ENCODE assay signal across 16 cellular contexts in genomic region chrX:829145-829544, GRCh38.
DNase-seq lines count a peak whose midpoint lies in the region; ATAC-seq, FAIRE-seq and TF ChIP-seq lines count a peak whose summit lies in the region.
"Had no signal": no experiment of that assay in that cellular context is flagged by ENCODE, and none has a peak within 500 bp of the region (broad histone marks: within the 10 kb centered on the region; RNA-seq: fewer than 3 reads in every experiment).

No MANE protein-coding gene starts in this region.

- peaks cover 3% of the 10 kb centered on the region for H3K27me3 Mint-ChIP-seq in neural crest cell (ENCODE audit: low read depth)
- H3K27me3 Mint-ChIP-seq: B cell; CD4-positive, alpha-beta T cell had no signal

- BruUV-seq in HepG2 (replicated peaks; lab: Mats Ljungman, UMichigan): no TSS peak
- no TSS peak for BruUV-seq in K562 (replicated peaks; lab: Mats Ljungman, UMichigan)

- no peak overlapping the region for H3K27ac ChIP-seq in HepG2 (ENCODE audit: extremely low read length, insufficient read depth, low read length)
- no peak overlapping the region for H3K27ac ChIP-seq in right lobe of liver
- H3K27ac ChIP-seq in K562 (ENCODE audit: extremely low read depth, low read depth, low read length): no peak overlapping the region
- peak overlapping the region; percentile 57 to 65 for H3K27ac ChIP-seq in tibial artery

- H3K36me3 Mint-ChIP-seq in neural crest cell (ENCODE audit: low read depth): no peaks in the 10 kb centered on the region

- TF ChIP-seq RAD21 in HepG2 (CRISPR knock-in tag; IDR thresholded peaks at IDR 0.05): no peak
- no peak for TF ChIP-seq RAD21 in K562 (CRISPR knock-in tag; conservative IDR thresholded peaks at IDR 0.05 in 1 of 2, IDR thresholded peaks at IDR 0.05 in 1 of 2)

- H3K27me3 ChIP-seq in HepG2 (ENCODE audit: control insufficient read depth in 1 of 2, insufficient read depth in 2 of 2, low read length in 2 of 2) (no peaks in the 10 kb centered on the region), right lobe of liver (no peaks in the 10 kb centered on the region), K562 (ENCODE audit: control insufficient read depth in 2 of 2, insufficient read depth in 2 of 2, low read length in 2 of 2) (no peaks in the 10 kb centered on the region), tibial artery (no peaks in the 10 kb centered on the region)

- H2AFZ ChIP-seq in HepG2 (ENCODE audit: low read length) (no peak overlapping the region), K562 (ENCODE audit: low read depth, low read length) (no peak overlapping the region)

- peaks cover 10% of the 10 kb centered on the region for H3K4me1 Mint-ChIP-seq in neural crest cell
- H3K4me1 Mint-ChIP-seq: B cell had no signal

- H3K9me3 ChIP-seq in HepG2 (ENCODE audit: low read length) (no peaks in the 10 kb centered on the region; the same call in 1 of the 2 replicates), right lobe of liver (no peaks in the 10 kb centered on the region), K562 (replicated peaks; ENCODE audit: control insufficient read depth, insufficient read depth, low read depth, low read length) (no peaks in the 10 kb centered on the region), tibial artery (peaks cover 0 to 10% (median 0%) of the 10 kb centered on the region in 3 donors)

- H3K4me1 ChIP-seq in HepG2 (ENCODE audit: insufficient read depth, low read length) (no peaks in the 10 kb centered on the region), right lobe of liver (no peaks in the 10 kb centered on the region), K562 (replicated peaks in 1 of 2; ENCODE audit: control insufficient read depth in 2 of 2, insufficient read depth in 2 of 2, low read length in 2 of 2) (no peaks in the 10 kb centered on the region), tibial artery (peaks cover 0 to 28% (median 3%) of the 10 kb centered on the region in 4 donors)

- peak overlapping the region; percentile 6 for H3K27ac Mint-ChIP-seq in neural crest cell (ENCODE audit: unreplicated experiment)
- H3K27ac Mint-ChIP-seq: B cell; CD4-positive, alpha-beta T cell had no signal

- in situ Hi-C loops in HepG2 (cut with HindIII; ENCODE audit: extremely low pct_ligation_motif_present, low pct_unique_long_range_greater_than_20kb) (no loop called here), K562 (cut with MboI) (no loop called here)

- H3K36me3 ChIP-seq in HepG2 (replicated peaks in 1 of 2; ENCODE audit: control insufficient read depth in 1 of 2, insufficient read depth in 2 of 2, low read length in 2 of 2): no peaks in the 10 kb centered on the region
- no peaks in the 10 kb centered on the region for H3K36me3 ChIP-seq in right lobe of liver
- no peaks in the 10 kb centered on the region for H3K36me3 ChIP-seq in K562 (ENCODE audit: control insufficient read depth, insufficient read depth, low read length)
- H3K36me3 ChIP-seq in tibial artery: no peaks in the 10 kb centered on the region

- H3K9me3 Mint-ChIP-seq in neural crest cell: peaks cover 2% of the 10 kb centered on the region
- H3K9me3 Mint-ChIP-seq: CD4-positive, alpha-beta T cell had no signal

- no peak overlapping the region for H3K4me3 Mint-ChIP-seq in neural crest cell
- H3K4me3 Mint-ChIP-seq: B cell; CD4-positive, alpha-beta T cell had no signal

- POLR2A ChIA-PET in HepG2 (lab: Yijun Ruan, JAX) (no interaction called here), K562 (lab: Yijun Ruan, JAX) (no interaction called here)

- H3K9ac ChIP-seq in HepG2 (ENCODE audit: insufficient read depth, low read depth, low read length) (no peak overlapping the region), K562 (ENCODE audit: insufficient read depth in 1 of 2, low read depth in 2 of 2, low read length in 2 of 2) (no peak overlapping the region)

- FAIRE-seq in HepG2 (lab: Jason Lieb, UNC) (no peak), K562 (lab: Jason Lieb, UNC) (no peak)
- FAIRE-seq: GM12891 had no signal

- no peaks in the 10 kb centered on the region for H3K79me2 ChIP-seq in HepG2 (ENCODE audit: insufficient read depth, low read length)
- H3K79me2 ChIP-seq in K562 (ENCODE audit: control insufficient read depth, insufficient read depth, low read length): no peaks in the 10 kb centered on the region

- CTCF ChIA-PET in HepG2 (lab: Yijun Ruan, JAX; ENCODE audit: low intra/inter-chr PET ratio, low total read pairs) (no interaction called here), K562 (lab: Yijun Ruan, JAX; ENCODE audit: low intra/inter-chr PET ratio) (no interaction called here)

- H4K20me1 ChIP-seq in HepG2 (ENCODE audit: insufficient read depth, low read length) (no peaks in the 10 kb centered on the region), K562 (replicated peaks; ENCODE audit: control insufficient read depth, insufficient read depth, low read length) (no peaks in the 10 kb centered on the region)

- no peak for TF ChIP-seq POLR2A in HepG2 (IDR thresholded peaks at IDR 0.05; ENCODE audit: insufficient read depth in 1 of 2, low read depth in 2 of 2, low read length in 2 of 2)
- TF ChIP-seq POLR2A in right lobe of liver (IDR thresholded peaks at IDR 0.05): no peak
- no peak for TF ChIP-seq POLR2A in K562 (conservative IDR thresholded peaks at IDR 0.05)

- intact Hi-C loops in HepG2 (cut with micrococcal nuclease; ENCODE audit: unreplicated experiment): no loop called here
- intact Hi-C loops in right lobe of liver (cut with DNase I): no loop called here
- intact Hi-C loops in K562 (cut with micrococcal nuclease): no loop called here
- intact Hi-C loops in tibial artery (cut with DNase I; ENCODE audit: low total_unique reads): no loop called here

- TF ChIP-seq EP300 in HepG2 (IDR thresholded peaks at IDR 0.05; ENCODE audit: low read depth in 2 of 2, low read length in 2 of 2) (no peak), HepG2 (CRISPR knock-in tag; IDR thresholded peaks at IDR 0.05; ENCODE audit: borderline replicate concordance) (no peak), K562 (IDR thresholded peaks at IDR 0.05; ENCODE audit: low read length) (no peak)

- no peaks in the 10 kb centered on the region for H3K9me1 ChIP-seq in K562 (ENCODE audit: control insufficient read depth, insufficient read depth, low read length)

- TF ChIP-seq CTCF in HepG2 (CRISPR knock-in tag; IDR thresholded peaks at IDR 0.05) (no peak), right lobe of liver (IDR thresholded peaks at IDR 0.05) (no peak), K562 (IDR thresholded peaks at IDR 0.05 in 2 of 3, conservative IDR thresholded peaks at IDR 0.05 in 1 of 3; ENCODE audit: insufficient read depth in 2 of 3, low read depth in 1 of 3, low read length in 3 of 3) (no peak), neural crest cell (conservative IDR thresholded peaks at IDR 0.05) (no peak), tibial artery (IDR thresholded peaks at IDR 0.05) (no peak)

- H3K4me2 ChIP-seq in HepG2 (ENCODE audit: low read depth, low read length) (no peak overlapping the region), K562 (ENCODE audit: insufficient read depth, low read length) (no peak overlapping the region)

- ATAC-seq in HepG2 (no peak), right lobe of liver (no peak), K562 (no peak), GM18519 (IDR thresholded peaks at IDR 0.05; ENCODE audit: low FRiP score, unreplicated experiment) (no peak)
- ATAC-seq: HCT116 had no signal

- 6% methylated on average over 3 of the region's 3 CpGs for WGBS in HepG2 (ENCODE audit: low lambda C conversion rate)
- 51% methylated on average over 3 of the region's 3 CpGs for WGBS in right lobe of liver (ENCODE audit: insufficient coverage, low coverage, low lambda C conversion rate, missing lambda C conversion rate)
- WGBS in K562 (ENCODE audit: insufficient coverage, low coverage, missing lambda C conversion rate): 0% methylated on average over 2 of the region's 3 CpGs

- DNase-seq in HepG2 (ENCODE audit: low spot score): no peak
- no peak for DNase-seq in right lobe of liver
- DNase-seq in K562 (ENCODE audit: extremely low read depth in 1 of 4, low spot score in 3 of 4): no peak
- DNase-seq in neural crest cell (ENCODE audit: low read depth, low spot score): no peak
- no peak for DNase-seq in tibial artery
- no peak for DNase-seq in anterior cingulate cortex (lab: John Stamatoyannopoulos, UW)
- DNase-seq in GF-D8 (lab: John Stamatoyannopoulos, UW): no peak
- DNase-seq: C1 segment of cervical spinal cord; Calu3; CD4-positive, alpha-beta T cell; DMS 273 treated with DMSO at 0.1 percent for 48 hours; IMR-90 had no signal

- H3K4me3 ChIP-seq in HepG2 (replicated peaks in 1 of 3; ENCODE audit: insufficient read depth in 1 of 3, low read depth in 2 of 3, low read length in 3 of 3): no peak overlapping the region
- no peak overlapping the region for H3K4me3 ChIP-seq in right lobe of liver
- no peak overlapping the region for H3K4me3 ChIP-seq in K562
- H3K4me3 ChIP-seq in tibial artery: no peak overlapping the region

TF ChIP-seq in K562, 482 proteins besides CTCF, POLR2A, EP300 and RAD21:
- peak; percentile 91 for TF ChIP-seq ZNF24 (IDR thresholded peaks at IDR 0.05)
- TF ChIP-seq TCF7 (IDR thresholded peaks at IDR 0.05; ENCODE audit: borderline replicate concordance): no peak
- TF ChIP-seq ZNF263 (CRISPR knock-in tag; IDR thresholded peaks at IDR 0.05; ENCODE audit: borderline replicate concordance): no peak

Comparison
In these comparisons a context has a peak if more than half of its experiments do, and no peak if none do; other contexts are left out.
1. H3K27ac ChIP-seq: peak in tibial artery (2 of 2); none in HepG2 (single experiment), right lobe of liver (0 of 3) and K562 (single experiment).
2. Of the 241 proteins assayed by ChIP-seq in both HepG2 and K562: peak only in HepG2: none; only in K562: none; in both: ZNF24; in neither: 240.